In genomic region chr2:151043484-151043883, GRCh38 we compare ENCODE assay signal across 12 cellular contexts.
DNase-seq lines count a peak whose midpoint lies in the region; ATAC-seq and TF ChIP-seq lines count a peak whose summit lies in the region.
"Had no signal": no experiment of that assay in that cellular context is flagged by ENCODE, and none has a peak within 500 bp of the region (broad histone marks: within the 10 kb centered on the region; RNA-seq: fewer than 3 reads in every experiment).

No MANE protein-coding gene starts in this region.

- 79 to 83% (median 80%) methylated on average over 5 of the region's 5 CpGs for WGBS in heart left ventricle, 4 donors

- H3K9me3 ChIP-seq in left lung: no peaks in the 10 kb centered on the region
- H3K9me3 ChIP-seq in heart left ventricle: peaks cover 0 to 5% (median 0%) of the 10 kb centered on the region in 12 donors
- H3K9me3 ChIP-seq: right lobe of liver, upper lobe of left lung had no signal

- H3K27me3 ChIP-seq in left lung (no peaks in the 10 kb centered on the region), heart left ventricle (no peaks in the 10 kb centered on the region)
- H3K27me3 ChIP-seq: right lobe of liver, upper lobe of left lung had no signal

- TF ChIP-seq POLR2A in heart left ventricle (IDR thresholded peaks at IDR 0.05): no peak

- no peak overlapping the region for H3K27ac ChIP-seq in left lung
- H3K27ac ChIP-seq in heart left ventricle: no peak overlapping the region
- H3K27ac ChIP-seq: right lobe of liver, upper lobe of left lung had no signal

- ATAC-seq in left lung (peak; percentile 62), heart left ventricle (no peak), HG03135 (IDR thresholded peaks at IDR 0.05; ENCODE audit: unreplicated experiment) (no peak), GM18520 (IDR thresholded peaks at IDR 0.05; ENCODE audit: unreplicated experiment) (no peak)
- ATAC-seq: activated naive CD8-positive, alpha-beta T cell treated with anti-CD3 and anti-CD28 coated beads, Interleukin-2, amount 50 U/mL, for 24 hours; right lobe of liver had no signal

- DNase-seq in ELR (ENCODE audit: low read depth): peak; percentile 94
- peak; percentile 6 for DNase-seq in NCI-H2107 (lab: John Stamatoyannopoulos, UW)
- DNase-seq in astrocyte of the hippocampus (ENCODE audit: low read depth, low spot score): peak; percentile 92
- no peak for DNase-seq in left lung
- DNase-seq in heart left ventricle: no peak
- DNase-seq in NCI-H1092 (lab: John Stamatoyannopoulos, UW): no peak
- DNase-seq: activated naive CD8-positive, alpha-beta T cell treated with anti-CD3 and anti-CD28 coated beads, Interleukin-2, amount 50 U/mL, for 24 hours; NCI-H1105 treated with DMSO at 0.1 percent for 48 hours; right lobe of liver; upper lobe of left lung had no signal

- H3K4me1 ChIP-seq in left lung: no peaks in the 10 kb centered on the region
- H3K4me1 ChIP-seq in heart left ventricle: no peaks in the 10 kb centered on the region
- H3K4me1 ChIP-seq: right lobe of liver, upper lobe of left lung had no signal

- H3K36me3 ChIP-seq in left lung (no peaks in the 10 kb centered on the region), heart left ventricle (no peaks in the 10 kb centered on the region)
- H3K36me3 ChIP-seq: right lobe of liver, upper lobe of left lung had no signal

- H3K4me3 ChIP-seq in left lung (no peak overlapping the region), heart left ventricle (no peak overlapping the region)
- H3K4me3 ChIP-seq: right lobe of liver, upper lobe of left lung had no signal

- intact Hi-C loops in left lung (cut with DNase I) (no loop called here), heart left ventricle (cut with DNase I) (no loop called here)

- TF ChIP-seq CTCF in left lung (IDR thresholded peaks at IDR 0.05) (no peak), heart left ventricle (IDR thresholded peaks at IDR 0.05) (no peak)

Comparison
In these comparisons a context has a peak if more than half of its experiments do, and no peak if none do; other contexts are left out.
1. DNase-seq: peak in ELR (single experiment), NCI-H2107 (single experiment) and astrocyte of the hippocampus (single experiment); none in left lung (0 of 2), heart left ventricle (0 of 5) and NCI-H1092 (single experiment).